8 cellular contexts compared by ENCODE assay signal in genomic region chr17:81926451-81927144, GRCh38. TPM values are rescaled to one million over a fixed set of nuclear protein-coding genes. Genes with fewer than 3 reads are reported as not detected.
DNase-seq lines count a peak whose midpoint lies in the region; ATAC-seq and TF ChIP-seq lines count a peak whose summit lies in the region.

No MANE protein-coding gene starts in this region.

- peak; percentile 42 to 77 (median 45) for DNase-seq in CD4-positive, alpha-beta memory T cell
- DNase-seq in MG63, result peak; percentile 90
- DNase-seq in cardiac fibroblast (ENCODE audit: low read depth in 2 of 2), result peak; percentile 71 to 90
- DNase-seq in islet precursor cell, result peak; percentile 96
- peak; percentile 36 to 57 for DNase-seq in stimulated activated CD4-positive, alpha-beta T cell treated with anti-CD3 and anti-CD28 coated beads, Interleukin-15, amount 100 ng/mL, for 1 hour (ENCODE audit: low read depth in 1 of 2, low spot score in 1 of 2)
- no peak for DNase-seq in DMS79 treated with DMSO at 0.1 percent for 48 hours (lab: John Stamatoyannopoulos, UW)

- H3K27ac Mint-ChIP-seq in CD4-positive, alpha-beta memory T cell, result peak overlapping the region; percentile 84 to 97 (median 90)

- no peaks in the 10 kb centered on the region for H3K36me3 ChIP-seq in CD4-positive, alpha-beta memory T cell (ENCODE audit: insufficient read depth, low read length)
- peaks cover 12% of the 10 kb centered on the region for H3K36me3 ChIP-seq in MG63

- CTCF ChIA-PET in CD4-positive, alpha-beta memory T cell (lab: Charles Lee; ENCODE audit: partially characterized antibody), result interaction anchor here (0.9 kb wide), 1 partner anchor 14 kb away, joined by 3 read pairs; no protein-coding TSS in a partner anchor

- ATAC-seq in GM21423 (IDR thresholded peaks at IDR 0.05; ENCODE audit: unreplicated experiment), result peak; percentile 17

- peak overlapping the region; percentile 81 to 90 (median 84) for H3K4me3 Mint-ChIP-seq in CD4-positive, alpha-beta memory T cell

- intact Hi-C loops in CD4-positive, alpha-beta memory T cell (cut with micrococcal nuclease), result loop anchor here (1.0 to 10.0 kb wide), 4 partner anchors 8 to 832 kb away; partner anchors contain the start of genes ALYREF, ANAPC11, P4HB and SIRT7

- peaks cover 12 to 27% (median 20%) of the 10 kb centered on the region in 4 donors for H3K4me1 Mint-ChIP-seq in CD4-positive, alpha-beta memory T cell

- POLR2A ChIA-PET in CD4-positive, alpha-beta memory T cell (lab: Charles Lee; ENCODE audit: partially characterized antibody), result interaction anchor here (0.6 to 4.2 kb wide), 11 partner anchors 8 to 376 kb away, joined by 3 to 40 read pairs (median 5); partner anchors contain the start of genes ARHGDIA, CENPX, LRRC45 and PCYT2

- TF ChIP-seq CTCF in VCaP (conservative IDR thresholded peaks at IDR 0.05) (no peak), cardiac fibroblast (IDR thresholded peaks at IDR 0.05; ENCODE audit: low read depth, low read length) (no peak)

- H3K4me3 ChIP-seq in CD4-positive, alpha-beta memory T cell (ENCODE audit: low read length in 2 of 2), result peak overlapping the region; percentile 47 to 60
- peak overlapping the region; percentile 79 for H3K4me3 ChIP-seq in MG63
- peak overlapping the region; percentile 77 to 87 for H3K4me3 ChIP-seq in cardiac fibroblast (replicated peaks in 1 of 2; ENCODE audit: low read depth in 2 of 2, low read length in 2 of 2)

- peaks cover 43% of the 10 kb centered on the region for H3K4me1 ChIP-seq in CD4-positive, alpha-beta memory T cell (ENCODE audit: insufficient read depth, low read length)

- no peaks in the 10 kb centered on the region for H3K9me3 ChIP-seq in CD4-positive, alpha-beta memory T cell (ENCODE audit: control insufficient read depth in 1 of 2, low read length in 2 of 2)
- no peaks in the 10 kb centered on the region for H3K9me3 ChIP-seq in MG63

- peaks cover 10% of the 10 kb centered on the region for H3K27me3 ChIP-seq in CD4-positive, alpha-beta memory T cell (ENCODE audit: insufficient read depth, low read length)
- H3K27me3 ChIP-seq in MG63, result no peaks in the 10 kb centered on the region

- H3K27ac ChIP-seq in CD4-positive, alpha-beta memory T cell (ENCODE audit: low read depth, low read length), result peak overlapping the region; percentile 68
- H3K27ac ChIP-seq in VCaP, result peak overlapping the region; percentile 90

- peaks cover 0 to 4% of the 10 kb centered on the region in 2 donors for H3K27me3 Mint-ChIP-seq in CD4-positive, alpha-beta memory T cell

- no peaks in the 10 kb centered on the region for H3K36me3 Mint-ChIP-seq in CD4-positive, alpha-beta memory T cell

- no peaks in the 10 kb centered on the region for H3K9me3 Mint-ChIP-seq in CD4-positive, alpha-beta memory T cell

RNA-seq across cellular contexts. Expression of gene MAFG, which starts 0.9 kb away (rescaled TPM):
- 10 to 100 TPM; 16.0 to 16.3 TPM for total RNA-seq in CD4-positive, alpha-beta memory T cell
- polyA plus RNA-seq in CD4-positive, alpha-beta memory T cell, result 1 to 10 TPM; 2.1 to 3.5 TPM
- total RNA-seq in MG63 (2014; rRNA removed; shearing (Covaris generic); ENCODE audit: low replicate concordance), result 11.8 and 14.9 TPM in 2 replicates

RNA-seq across cellular contexts. Expression of gene SIRT7, which starts 8.6 kb away (rescaled TPM):
- total RNA-seq in CD4-positive, alpha-beta memory T cell, result 10 to 100 TPM; 87.8 to 91.9 TPM
- 10 to 100 TPM; 31.5 to 45.0 TPM for polyA plus RNA-seq in CD4-positive, alpha-beta memory T cell
- 22.1 and 25.9 TPM in 2 replicates for total RNA-seq in MG63 (2014; rRNA removed; shearing (Covaris generic); ENCODE audit: low replicate concordance)

RNA-seq across cellular contexts. Expression of gene PYCR1, which starts 10.5 kb away (rescaled TPM):
- total RNA-seq in CD4-positive, alpha-beta memory T cell, result 1 to 10 TPM in 1 of 2 experiments, under 1 TPM in 1; 0.64 to 1.1 TPM
- polyA plus RNA-seq in CD4-positive, alpha-beta memory T cell, result 1 to 10 TPM in 1 of 2 donors, under 1 TPM in 1; 0.54 to 3.1 TPM
- 253 and 283 TPM in 2 replicates for total RNA-seq in MG63 (2014; rRNA removed; shearing (Covaris generic); ENCODE audit: low replicate concordance)

RNA-seq across cellular contexts. Expression of gene PCYT2, which starts 15.4 kb away (rescaled TPM):
- total RNA-seq in CD4-positive, alpha-beta memory T cell, result 10 to 100 TPM; 43.5 to 48.3 TPM
- 10 to 100 TPM; 27.8 to 30.3 TPM for polyA plus RNA-seq in CD4-positive, alpha-beta memory T cell
- total RNA-seq in MG63 (2014; rRNA removed; shearing (Covaris generic); ENCODE audit: low replicate concordance), result 24.6 and 47.0 TPM in 2 replicates

RNA-seq across cellular contexts. Expression of gene MYADML2, which starts 20.4 kb away (rescaled TPM):
- total RNA-seq in CD4-positive, alpha-beta memory T cell, result not detected
- polyA plus RNA-seq in CD4-positive, alpha-beta memory T cell, result not detected
- total RNA-seq in MG63 (2014; rRNA removed; shearing (Covaris generic); ENCODE audit: low replicate concordance), result not detected in 2 replicates

Comparison
In these comparisons a context has a peak if more than half of its experiments do, and no peak if none do; other contexts are left out.
1. RNA of gene PYCR1, which starts 10.5 kb away (total RNA-seq): 253 to 283 TPM in MG63; 0.64 to 1.1 TPM in CD4-positive, alpha-beta memory T cell; every median in the first group is over 100 times any median in the second.
2. Peak in every context shown above with its lines, with median percentiles within 50 percentile points of each other: H3K4me3 ChIP-seq.